ENCODE assay signal across 8 cellular contexts in genomic region chr3:52897130-52898109, GRCh38. TPM values are rescaled to one million over a fixed set of nuclear protein-coding genes. Genes with fewer than 3 reads are reported as not detected.
A peak's percentile ranks its signal among the peaks of the same experiment; 100 is the strongest.
DNase-seq lines count a peak whose midpoint lies in the region; TF ChIP-seq lines count a peak whose summit lies in the region.

Gene STIMATE, minus strand, starts transcription at chr3:52897548. Its CDS starts 98 bp downstream, at chr3:52897450.

- H3K27ac Mint-ChIP-seq in activated naive CD4-positive, alpha-beta T cell treated with anti-CD3 and anti-CD28 coated beads, Interleukin-2, amount 10 ng/mL, durations not matched to agents 7 days and 5 days, result peak within 1 kb of the TSS; percentile 80

- H3K9me2 ChIP-seq in MM.1S (replicated peaks; ENCODE audit: insufficient read depth, low read length), result no peaks in the 10 kb centered on the region

- H3K4me3 Mint-ChIP-seq in activated naive CD4-positive, alpha-beta T cell treated with anti-CD3 and anti-CD28 coated beads, Interleukin-2, amount 10 ng/mL, durations not matched to agents 7 days and 5 days, result peak within 1 kb of the TSS; percentile 87

- 0 out of 2 replicates have a peak, but pooled peaks cover 5% of the 10 kb centered on the region for H3F3A ChIP-seq in MM.1S (ENCODE audit: insufficient read depth, low read length)

- H3K27me3 ChIP-seq in MM.1S (replicated peaks; ENCODE audit: insufficient read depth, low read length), result no peaks in the 10 kb centered on the region

- H3K4me3 ChIP-seq in MM.1S (ENCODE audit: low read length), result peak within 1 kb of the TSS; percentile 86
- peak within 1 kb of the TSS; percentile 79 for H3K4me3 ChIP-seq in SK-N-MC

- 0 out of 2 replicates have a peak, but pooled peaks cover 5% of the 10 kb centered on the region for H3K4me1 ChIP-seq in MM.1S (ENCODE audit: low read length)

- peaks cover 14% of the 10 kb centered on the region; the same call in 1 of the 2 replicates for H3K79me2 ChIP-seq in MM.1S (ENCODE audit: low read length)

- DNase-seq in GM04504 (ENCODE audit: low read depth) (peak; percentile 51), HCEC 1CT (peak; percentile 80), MM.1S (peak; percentile 90), SK-N-MC (ENCODE audit: low read depth, low spot score) (no peak), globus pallidus (ENCODE audit: low spot score) (peak; percentile 87), occipital lobe (lab: John Stamatoyannopoulos, UW) (peak; percentile 85), superior temporal gyrus (ENCODE audit: extremely low spot score) (peak; percentile 88)
- DNase-seq in activated naive CD4-positive, alpha-beta T cell treated with anti-CD3 and anti-CD28 coated beads, Interleukin-2, amount 10 ng/mL, durations not matched to agents 7 days and 5 days, result peak; percentile 93

- H3K4me2 ChIP-seq in MM.1S (ENCODE audit: low read depth, low read length), result peak within 1 kb of the TSS; percentile 96

- H3K27ac ChIP-seq in MM.1S (ENCODE audit: low read length) (no peak within 1 kb of the TSS), SK-N-MC (no peak within 1 kb of the TSS)

- peaks cover 48% of the 10 kb centered on the region for H3K4me1 Mint-ChIP-seq in activated naive CD4-positive, alpha-beta T cell treated with anti-CD3 and anti-CD28 coated beads, Interleukin-2, amount 10 ng/mL, durations not matched to agents 7 days and 5 days

- no peaks in the 10 kb centered on the region for H3K27me3 Mint-ChIP-seq in activated naive CD4-positive, alpha-beta T cell treated with anti-CD3 and anti-CD28 coated beads, Interleukin-2, amount 10 ng/mL, durations not matched to agents 7 days and 5 days

- peaks cover 27% of the 10 kb centered on the region for H3K36me3 Mint-ChIP-seq in activated naive CD4-positive, alpha-beta T cell treated with anti-CD3 and anti-CD28 coated beads, Interleukin-2, amount 10 ng/mL, durations not matched to agents 7 days and 5 days

- H3K9me3 Mint-ChIP-seq in activated naive CD4-positive, alpha-beta T cell treated with anti-CD3 and anti-CD28 coated beads, Interleukin-2, amount 10 ng/mL, durations not matched to agents 7 days and 5 days, result no peaks in the 10 kb centered on the region

- H2AFZ ChIP-seq in MM.1S (ENCODE audit: low read length), result peak within 1 kb of the TSS; percentile 70

- TF ChIP-seq CTCF in MM.1S (IDR thresholded peaks at IDR 0.05; ENCODE audit: low read length), result no peak

- no peaks in the 10 kb centered on the region for H4K20me1 ChIP-seq in MM.1S (ENCODE audit: insufficient read depth, low read length)

- peak within 1 kb of the TSS; percentile 64 for H3K9ac ChIP-seq in MM.1S (ENCODE audit: low read length)
- H3K9ac ChIP-seq in SK-N-MC (ENCODE audit: insufficient read length), result peak within 1 kb of the TSS; percentile 62

- H3K36me3 ChIP-seq in MM.1S (replicated peaks; ENCODE audit: insufficient read depth, low read length) (no peaks in the 10 kb centered on the region), SK-N-MC (ENCODE audit: insufficient read depth, low read length) (no peaks in the 10 kb centered on the region)

- CTCF ChIA-PET in activated naive CD4-positive, alpha-beta T cell treated with anti-CD3 and anti-CD28 coated beads, Interleukin-2, amount 10 ng/mL, durations not matched to agents 7 days and 5 days (lab: Charles Lee), result interaction anchor here (1.0 kb wide), 2 partner anchors 10 to 59 kb away, joined by 3 read pairs; no protein-coding TSS in a partner anchor

- H3K9me3 ChIP-seq in MM.1S (replicated peaks; ENCODE audit: insufficient read depth, low read length) (no peaks in the 10 kb centered on the region), SK-N-MC (ENCODE audit: low read depth, low read length) (no peaks in the 10 kb centered on the region)

RNA-seq across cellular contexts. Expression of gene STIMATE, which starts in this region (rescaled TPM):
- total RNA-seq in occipital lobe, result 9.2 TPM
